In genomic region chr12:7019043-7019569, GRCh38 we compare ENCODE assay signal across 8 cellular contexts. TPM values are rescaled to one million over a fixed set of nuclear protein-coding genes. Genes with fewer than 3 reads are reported as not detected.
DNase-seq lines count a peak whose midpoint lies in the region; ATAC-seq, FAIRE-seq and TF ChIP-seq lines count a peak whose summit lies in the region.

No MANE protein-coding gene starts in this region.

- no peaks in the 10 kb centered on the region for H3K27me3 Mint-ChIP-seq in activated naive CD8-positive, alpha-beta T cell treated with anti-CD3 and anti-CD28 coated beads, Interleukin-2, amount 10 ng/mL, durations not matched to agents 7 days and 5 days

- peak overlapping the region; percentile 87 for H3K27ac Mint-ChIP-seq in activated naive CD8-positive, alpha-beta T cell treated with anti-CD3 and anti-CD28 coated beads, Interleukin-2, amount 10 ng/mL, durations not matched to agents 7 days and 5 days

- in situ Hi-C loops in GM13976 (cut with MboI; ENCODE audit: low sequenced_read_pairs, unreplicated experiment) = no loop called here

- peaks cover 3% of the 10 kb centered on the region for H3K36me3 Mint-ChIP-seq in activated naive CD8-positive, alpha-beta T cell treated with anti-CD3 and anti-CD28 coated beads, Interleukin-2, amount 10 ng/mL, durations not matched to agents 7 days and 5 days

- H3K9me3 ChIP-seq in right atrium auricular region = no peaks in the 10 kb centered on the region
- no peaks in the 10 kb centered on the region for H3K9me3 ChIP-seq in right lobe of liver

- H3K27me3 ChIP-seq in right atrium auricular region = no peaks in the 10 kb centered on the region
- H3K27me3 ChIP-seq in right lobe of liver = no peaks in the 10 kb centered on the region

- peak in 1 of 2 donors; percentile 5 for TF ChIP-seq CTCF in right atrium auricular region (IDR thresholded peaks at IDR 0.05)
- TF ChIP-seq CTCF in right lobe of liver (IDR thresholded peaks at IDR 0.05) = peak in 1 of 4 donors; percentile 4
- no peak for TF ChIP-seq CTCF in GM13976 (IDR thresholded peaks at IDR 0.05; ENCODE audit: borderline replicate concordance, control extremely low read depth, extremely low read depth, insufficient read depth, missing control alignments)

- FAIRE-seq in urothelium cell line (lab: Jason Lieb, UNC) = no peak

- peak overlapping the region; percentile 67 to 86 for H3K4me3 ChIP-seq in right atrium auricular region
- H3K4me3 ChIP-seq in right lobe of liver = peak overlapping the region; percentile 80 to 93 (median 81)

- peak overlapping the region; percentile 98 for H3K4me3 Mint-ChIP-seq in activated naive CD8-positive, alpha-beta T cell treated with anti-CD3 and anti-CD28 coated beads, Interleukin-2, amount 10 ng/mL, durations not matched to agents 7 days and 5 days

- peaks cover 16% of the 10 kb centered on the region for H3K4me1 Mint-ChIP-seq in activated naive CD8-positive, alpha-beta T cell treated with anti-CD3 and anti-CD28 coated beads, Interleukin-2, amount 10 ng/mL, durations not matched to agents 7 days and 5 days

- 3% methylated on average over 6 of the region's 6 CpGs for WGBS in right lobe of liver (ENCODE audit: insufficient coverage, low coverage, low lambda C conversion rate, missing lambda C conversion rate)

- H3K27ac ChIP-seq in right atrium auricular region (peak overlapping the region; percentile 89 to 92), right lobe of liver (peak overlapping the region in 2 of 3 donors; percentile 78 to 80)

- H3K36me3 ChIP-seq in right atrium auricular region = no peaks in the 10 kb centered on the region
- H3K36me3 ChIP-seq in right lobe of liver = no peaks in the 10 kb centered on the region

- no peaks in the 10 kb centered on the region for H3K9me3 Mint-ChIP-seq in activated naive CD8-positive, alpha-beta T cell treated with anti-CD3 and anti-CD28 coated beads, Interleukin-2, amount 10 ng/mL, durations not matched to agents 7 days and 5 days

- ATAC-seq in Right ventricle myocardium inferior (no peak), right lobe of liver (no peak), HG02642 (IDR thresholded peaks at IDR 0.05; ENCODE audit: poor library complexity, unreplicated experiment) (no peak)
- ATAC-seq in activated naive CD8-positive, alpha-beta T cell treated with anti-CD3 and anti-CD28 coated beads, Interleukin-2, amount 10 ng/mL, durations not matched to agents 7 days and 5 days (ENCODE audit: low read depth) = no peak

- no peak for TF ChIP-seq POLR2A in right lobe of liver (IDR thresholded peaks at IDR 0.05)

- no peak for DNase-seq in right atrium auricular region (ENCODE audit: low spot score)
- DNase-seq in Right ventricle myocardium inferior (ENCODE audit: missing footprints) = no peak
- DNase-seq in activated naive CD8-positive, alpha-beta T cell treated with anti-CD3 and anti-CD28 coated beads, Interleukin-2, amount 10 ng/mL, durations not matched to agents 7 days and 5 days = no peak
- no peak for DNase-seq in right lobe of liver
- peak; percentile 22 for DNase-seq in urothelium cell line (ENCODE audit: low spot score)
- DNase-seq in Ammon's horn (ENCODE audit: low spot score) = no peak
- no peak for DNase-seq in GM13976 (ENCODE audit: low spot score)

- intact Hi-C loops in Right ventricle myocardium inferior (cut with DNase I) (loop anchor here (1.0 to 5.0 kb wide), 3 partner anchors 48 to 92 kb away; partner anchors contain the start of genes ATN1, EMG1 and PHB2), right lobe of liver (cut with DNase I) (no loop called here)

- H3K4me1 ChIP-seq in right atrium auricular region (peaks cover 0 to 24% of the 10 kb centered on the region in 2 donors), right lobe of liver (peaks cover 0 to 33% (median 3%) of the 10 kb centered on the region in 4 donors)

- POLR2A ChIA-PET in activated naive CD8-positive, alpha-beta T cell treated with anti-CD3 and anti-CD28 coated beads, Interleukin-2, amount 10 ng/mL, durations not matched to agents 7 days and 5 days (lab: Charles Lee) = interaction anchor here (0.7 to 4.3 kb wide), 15 partner anchors 9 to 620 kb away, joined by 3 to 44 read pairs (median 4); partner anchors contain the start of genes C12orf57, C1RL, CDCA3 and PTPN6

RNA-seq across cellular contexts. Expression of gene LPCAT3, which starts 0.8 kb away (rescaled TPM):
- total RNA-seq in right atrium auricular region (10 to 100 TPM; 20.0 to 33.3 TPM), Right ventricle myocardium inferior (54.7 TPM), right lobe of liver (100 to 1,000 TPM in 1 of 6 experiments, 10 to 100 TPM in 5; 50.6 to 115 (median 77.5) TPM)
- total RNA-seq in activated naive CD8-positive, alpha-beta T cell treated with anti-CD3 and anti-CD28 coated beads, Interleukin-2, amount 10 ng/mL, durations not matched to agents 7 days and 5 days = 10 to 100 TPM; 30.3 to 33.9 TPM

RNA-seq across cellular contexts. Expression of gene C1S, which starts 41.4 kb away (rescaled TPM):
- total RNA-seq in right atrium auricular region (100 to 1,000 TPM; 114 to 232 TPM), Right ventricle myocardium inferior (153 TPM), right lobe of liver (1,000 to 10,000 TPM in 5 of 6 experiments, 100 to 1,000 TPM in 1; 993 to 2,993 (median 1,796) TPM)
- total RNA-seq in activated naive CD8-positive, alpha-beta T cell treated with anti-CD3 and anti-CD28 coated beads, Interleukin-2, amount 10 ng/mL, durations not matched to agents 7 days and 5 days = 1 to 10 TPM; 1.3 TPM

RNA-seq across cellular contexts. Expression of gene EMG1, which starts 48.4 kb away (rescaled TPM):
- total RNA-seq in right atrium auricular region (10 to 100 TPM; 16.5 to 28.4 TPM), Right ventricle myocardium inferior (42.9 TPM), right lobe of liver (10 to 100 TPM; 13.2 to 28.1 (median 18.9) TPM)
- total RNA-seq in activated naive CD8-positive, alpha-beta T cell treated with anti-CD3 and anti-CD28 coated beads, Interleukin-2, amount 10 ng/mL, durations not matched to agents 7 days and 5 days = 10 to 100 TPM; 50.0 to 55.7 TPM

RNA-seq across cellular contexts. Expression of gene PHB2, which starts 48.6 kb away (rescaled TPM):
- total RNA-seq in right atrium auricular region = 100 to 1,000 TPM; 160 to 183 TPM
- total RNA-seq in Right ventricle myocardium inferior = 149 TPM
- 100 to 1,000 TPM; 175 to 189 TPM for total RNA-seq in activated naive CD8-positive, alpha-beta T cell treated with anti-CD3 and anti-CD28 coated beads, Interleukin-2, amount 10 ng/mL, durations not matched to agents 7 days and 5 days
- 100 to 1,000 TPM in 4 of 6 experiments, 10 to 100 TPM in 2; 95.5 to 215 (median 122) TPM for total RNA-seq in right lobe of liver

Comparison
In these comparisons a context has a peak if more than half of its experiments do, and no peak if none do; other contexts are left out.
1. RNA of gene C1S, which starts 41.4 kb away (total RNA-seq): 993 to 2,993 TPM in right lobe of liver, 114 to 232 TPM in right atrium auricular region and 153 TPM in Right ventricle myocardium inferior (single experiment); 1.3 TPM in activated naive CD8-positive, alpha-beta T cell treated with anti-CD3 and anti-CD28 coated beads, Interleukin-2, amount 10 ng/mL, durations not matched to agents 7 days and 5 days; every median in the first group is over 10 times any median in the second.